2 cellular contexts compared by ENCODE assay signal in genomic region chr16:56945847-56946527, GRCh38.
A peak's percentile ranks its signal among the peaks of the same experiment; 100 is the strongest.
TF ChIP-seq lines count a peak whose summit lies in the region.

No MANE protein-coding gene starts in this region.

TF ChIP-seq in GM23338, 12 proteins besides CTCF, POLR2A, EP300 and RAD21:
- TF ChIP-seq ZNF331 (CRISPR knock-in tag; IDR thresholded peaks at IDR 0.05; ENCODE audit: low read depth) (no peak), CREB1 (CRISPR knock-in tag; IDR thresholded peaks at IDR 0.05; ENCODE audit: low read depth) (no peak), ZNF462 (CRISPR knock-in tag; IDR thresholded peaks at IDR 0.05) (no peak), POLR2AphosphoS5 (IDR thresholded peaks at IDR 0.05; ENCODE audit: low read depth) (no peak), STAT1 (IDR thresholded peaks at IDR 0.05; ENCODE audit: unreplicated experiment) (no peak), NANOG (IDR thresholded peaks at IDR 0.05; ENCODE audit: borderline replicate concordance) (no peak), ETS1 (IDR thresholded peaks at IDR 0.05) (no peak), JUNB (IDR thresholded peaks at IDR 0.05; ENCODE audit: unreplicated experiment) (no peak), ZNF114 (CRISPR knock-in tag; IDR thresholded peaks at IDR 0.05) (no peak), REST (IDR thresholded peaks at IDR 0.05; ENCODE audit: unreplicated experiment) (no peak), EZH2 (IDR thresholded peaks at IDR 0.05; ENCODE audit: low read depth, unreplicated experiment) (no peak), EZH2phosphoT487 (IDR thresholded peaks at IDR 0.05; ENCODE audit: unreplicated experiment) (no peak)

TF ChIP-seq in GM12878, 131 proteins besides CTCF, POLR2A, EP300 and RAD21:
- 0 out of 2 replicates have a peak, but pooled peaks have one; percentile 7 for TF ChIP-seq CBFB (IDR thresholded peaks at IDR 0.05; ENCODE audit: low read depth)
- TF ChIP-seq USF2 (IDR thresholded peaks at IDR 0.05; ENCODE audit: borderline replicate concordance, low read depth, low read length): no peak
- TF ChIP-seq KLF5 (IDR thresholded peaks at IDR 0.05; ENCODE audit: partially characterized antibody): no peak
- TF ChIP-seq USF1 (IDR thresholded peaks at IDR 0.05; ENCODE audit: borderline replicate concordance, extremely low read length, insufficient read depth, low read depth, low read length): no peak
